8 cellular contexts compared by ENCODE assay signal in genomic region chr4:76208005-76208765, GRCh38. TPM values are rescaled to one million over a fixed set of nuclear protein-coding genes. Genes with fewer than 3 reads are reported as not detected.
DNase-seq lines count a peak whose midpoint lies in the region; ATAC-seq and TF ChIP-seq lines count a peak whose summit lies in the region.

No MANE protein-coding gene starts in this region.

- intact Hi-C loops in posterior vena cava (cut with DNase I): no loop called here

- peak overlapping the region; percentile 97 for H3K27ac Mint-ChIP-seq in glutamatergic neuron (ENCODE audit: unreplicated experiment)
- no peak overlapping the region for H3K27ac Mint-ChIP-seq in activated naive CD4-positive, alpha-beta T cell treated with anti-CD3 and anti-CD28 coated beads, Interleukin-2, amount 50 U/mL, for 72 hours

- H3K79me2 ChIP-seq in ACC112 (ENCODE audit: control insufficient read depth, insufficient read depth, low read length, unreplicated experiment): peaks cover 96% of the 10 kb centered on the region

- peaks cover 13% of the 10 kb centered on the region for H3K9me3 Mint-ChIP-seq in glutamatergic neuron (ENCODE audit: unreplicated experiment)
- H3K9me3 Mint-ChIP-seq in activated naive CD4-positive, alpha-beta T cell treated with anti-CD3 and anti-CD28 coated beads, Interleukin-2, amount 50 U/mL, for 72 hours: no peaks in the 10 kb centered on the region

- peaks cover 12% of the 10 kb centered on the region for H3K27me3 Mint-ChIP-seq in glutamatergic neuron (ENCODE audit: unreplicated experiment)

- in situ Hi-C loops in KBM-7 (cut with MboI; ENCODE audit: low pct_unique_long_range_greater_than_20kb, low sequenced_read_pairs): no loop called here

- DNase-seq in KBM-7 (peak; percentile 92), UCSD-AML1 (lab: John Stamatoyannopoulos, UW; ENCODE audit: unreplicated experiment) (peak; percentile 81), glutamatergic neuron (no peak), posterior vena cava (ENCODE audit: low spot score) (peak; percentile 92), T-helper 2 cell (no peak)
- DNase-seq in activated naive CD4-positive, alpha-beta T cell treated with anti-CD3 and anti-CD28 coated beads, Interleukin-2, amount 50 U/mL, for 72 hours (ENCODE audit: low spot score in 2 of 2): no peak

- peak overlapping the region; percentile 33 for H2AFZ ChIP-seq in ACC112 (ENCODE audit: low read length, unreplicated experiment)

- H3K4me1 ChIP-seq in ACC112 (ENCODE audit: control insufficient read depth, insufficient read depth, low read length, unreplicated experiment): peaks cover 59% of the 10 kb centered on the region

- peak overlapping the region; percentile 70 for H3K4me3 ChIP-seq in ACC112 (ENCODE audit: low read depth, low read length)

- no peaks in the 10 kb centered on the region for H3K27me3 ChIP-seq in ACC112 (ENCODE audit: insufficient read depth, low read length)

- TF ChIP-seq CTCF in glutamatergic neuron (IDR thresholded peaks at IDR 0.05; ENCODE audit: partially characterized antibody, unreplicated experiment): no peak

- H3K4me3 Mint-ChIP-seq in glutamatergic neuron (ENCODE audit: unreplicated experiment): peak overlapping the region; percentile 86

- H3K36me3 ChIP-seq in ACC112 (ENCODE audit: insufficient read depth, low read length): no peaks in the 10 kb centered on the region; the same call in 1 of the 2 replicates

- ATAC-seq in GM18520 (IDR thresholded peaks at IDR 0.05; ENCODE audit: unreplicated experiment): no peak
- no peak for ATAC-seq in activated naive CD4-positive, alpha-beta T cell treated with anti-CD3 and anti-CD28 coated beads, Interleukin-2, amount 50 U/mL, for 72 hours

- peaks cover 6% of the 10 kb centered on the region for H3K36me3 Mint-ChIP-seq in glutamatergic neuron (ENCODE audit: unreplicated experiment)
- no peaks in the 10 kb centered on the region for H3K36me3 Mint-ChIP-seq in activated naive CD4-positive, alpha-beta T cell treated with anti-CD3 and anti-CD28 coated beads, Interleukin-2, amount 50 U/mL, for 72 hours

- H3K4me1 Mint-ChIP-seq in glutamatergic neuron (ENCODE audit: low read depth, unreplicated experiment): peaks cover 66% of the 10 kb centered on the region

- H3K27ac ChIP-seq in ACC112 (ENCODE audit: low read depth, low read length): peak overlapping the region; percentile 90

RNA-seq across cellular contexts. Expression of gene SCARB2, which starts 5.4 kb away (rescaled TPM):
- 330 TPM for total RNA-seq in glutamatergic neuron (ENCODE audit: unreplicated experiment)
- 100 to 1,000 TPM; 159 to 169 TPM for total RNA-seq in posterior vena cava
- 1 to 10 TPM; 2.3 to 6.5 TPM for total RNA-seq in activated naive CD4-positive, alpha-beta T cell treated with anti-CD3 and anti-CD28 coated beads, Interleukin-2, amount 50 U/mL, for 72 hours

RNA-seq across cellular contexts. Expression of gene FAM47E, which starts 43.3 kb away (rescaled TPM):
- 2.9 TPM for total RNA-seq in glutamatergic neuron (ENCODE audit: unreplicated experiment)
- total RNA-seq in posterior vena cava: 1 to 10 TPM; 1.4 TPM
- not detected for total RNA-seq in activated naive CD4-positive, alpha-beta T cell treated with anti-CD3 and anti-CD28 coated beads, Interleukin-2, amount 50 U/mL, for 72 hours

RNA-seq across cellular contexts. Expression of gene NUP54, which starts 60.0 kb away (rescaled TPM):
- total RNA-seq in glutamatergic neuron (ENCODE audit: unreplicated experiment) (43.4 TPM), posterior vena cava (10 to 100 TPM; 32.9 to 39.5 TPM)
- 10 to 100 TPM; 63.6 to 72.8 TPM for total RNA-seq in activated naive CD4-positive, alpha-beta T cell treated with anti-CD3 and anti-CD28 coated beads, Interleukin-2, amount 50 U/mL, for 72 hours

Comparison
In these comparisons a context has a peak if more than half of its experiments do, and no peak if none do; other contexts are left out.
1. DNase-seq: peak in KBM-7 (single experiment), UCSD-AML1 (single experiment) and posterior vena cava (single experiment); none in glutamatergic neuron (single experiment), activated naive CD4-positive, alpha-beta T cell treated with anti-CD3 and anti-CD28 coated beads, Interleukin-2, amount 50 U/mL, for 72 hours (0 of 2) and T-helper 2 cell (0 of 5).
2. RNA of gene SCARB2, which starts 5.4 kb away (total RNA-seq): 330 TPM in glutamatergic neuron (single experiment) and 159 to 169 TPM in posterior vena cava; 2.3 to 6.5 TPM in activated naive CD4-positive, alpha-beta T cell treated with anti-CD3 and anti-CD28 coated beads, Interleukin-2, amount 50 U/mL, for 72 hours; every median in the first group is over 10 times any median in the second.